ENCODE assay signal across 10 cellular contexts in genomic region chr17:64413505-64413904, GRCh38. TPM values are rescaled to one million over a fixed set of nuclear protein-coding genes. Genes with fewer than 3 reads are reported as not detected.
DNase-seq lines count a peak whose midpoint lies in the region; ATAC-seq and TF ChIP-seq lines count a peak whose summit lies in the region.
"Had no signal": no experiment of that assay in that cellular context is flagged by ENCODE, and none has a peak within 500 bp of the region (broad histone marks: within the 10 kb centered on the region; RNA-seq: fewer than 3 reads in every experiment).

No MANE protein-coding gene starts in this region.

- H3K27me3 ChIP-seq in suprapubic skin (no peaks in the 10 kb centered on the region), neuronal stem cell (ENCODE audit: control insufficient read depth in 3 of 3, insufficient read depth in 3 of 3, low read depth in 1 of 3, low read length in 3 of 3) (no peaks in the 10 kb centered on the region)

- H3K27ac ChIP-seq in suprapubic skin (peak overlapping the region; percentile 64), neuronal stem cell (replicated peaks; ENCODE audit: low read length) (no peak overlapping the region)

- no peaks in the 10 kb centered on the region for H3K36me3 Mint-ChIP-seq in activated naive CD4-positive, alpha-beta T cell treated with anti-CD3 and anti-CD28 coated beads, Interleukin-2, amount 10 ng/mL, durations not matched to agents 7 days and 5 days
- H3K36me3 Mint-ChIP-seq in T-helper 17 cell (ENCODE audit: low read depth): no peaks in the 10 kb centered on the region

- H2BK12ac ChIP-seq in neuronal stem cell (ENCODE audit: low read length): no peak overlapping the region

- TF ChIP-seq CTCF in suprapubic skin (IDR thresholded peaks at IDR 0.05): no peak

- H3K4me3 Mint-ChIP-seq in activated naive CD4-positive, alpha-beta T cell treated with anti-CD3 and anti-CD28 coated beads, Interleukin-2, amount 10 ng/mL, durations not matched to agents 7 days and 5 days: no peak overlapping the region
- peak overlapping the region; percentile 36 for H3K4me3 Mint-ChIP-seq in T-helper 17 cell

- DNase-seq in activated naive CD4-positive, alpha-beta T cell treated with anti-CD3 and anti-CD28 coated beads, Interleukin-2, amount 10 ng/mL, durations not matched to agents 7 days and 5 days: no peak
- DNase-seq in activated naive CD4-positive, alpha-beta T cell (lab: John Stamatoyannopoulos, UW): no peak
- no peak for DNase-seq in T-helper 17 cell
- no peak for DNase-seq in suprapubic skin (ENCODE audit: low spot score in 2 of 2)
- DNase-seq in T-helper 1 cell: no peak
- DNase-seq in activated gamma-delta T cell treated with Interleukin-2 at 50 U/mL for 16 hours: no peak
- DNase-seq in neuronal stem cell (ENCODE audit: low spot score): no peak
- DNase-seq: activated CD8-positive, alpha-beta memory T cell treated with anti-CD3 and anti-CD28 coated beads, Interleukin-2, amount 50 U/mL, for 4 hours; stimulated activated naive CD4-positive, alpha-beta T cell treated with Interleukin-2 at 50 U/mL for 16 hours had no signal

- H3K14ac ChIP-seq in neuronal stem cell (ENCODE audit: low read length): no peak overlapping the region

- H3K4ac ChIP-seq in neuronal stem cell (ENCODE audit: low read length): no peak overlapping the region

- H3K4me1 Mint-ChIP-seq in activated naive CD4-positive, alpha-beta T cell treated with anti-CD3 and anti-CD28 coated beads, Interleukin-2, amount 10 ng/mL, durations not matched to agents 7 days and 5 days: peaks cover 13% of the 10 kb centered on the region
- peaks cover 2% of the 10 kb centered on the region for H3K4me1 Mint-ChIP-seq in T-helper 17 cell

- H3K27ac Mint-ChIP-seq in activated naive CD4-positive, alpha-beta T cell treated with anti-CD3 and anti-CD28 coated beads, Interleukin-2, amount 10 ng/mL, durations not matched to agents 7 days and 5 days: peak overlapping the region; percentile 60
- no peak overlapping the region for H3K27ac Mint-ChIP-seq in T-helper 17 cell

- H3K4me3 ChIP-seq in suprapubic skin (peak overlapping the region; percentile 6), neuronal stem cell (ENCODE audit: low read length in 2 of 2) (no peak overlapping the region)

- no peak overlapping the region for H2BK15ac ChIP-seq in neuronal stem cell (ENCODE audit: low read length)

- peaks cover 18% of the 10 kb centered on the region for H3K27me3 Mint-ChIP-seq in activated naive CD4-positive, alpha-beta T cell treated with anti-CD3 and anti-CD28 coated beads, Interleukin-2, amount 10 ng/mL, durations not matched to agents 7 days and 5 days
- no peaks in the 10 kb centered on the region for H3K27me3 Mint-ChIP-seq in T-helper 17 cell

- H3K36me3 ChIP-seq in suprapubic skin (no peaks in the 10 kb centered on the region), neuronal stem cell (replicated peaks in 1 of 2; ENCODE audit: control insufficient read depth in 2 of 2, insufficient read depth in 2 of 2, low read length in 2 of 2) (no peaks in the 10 kb centered on the region)

- CTCF ChIA-PET in activated naive CD4-positive, alpha-beta T cell treated with anti-CD3 and anti-CD28 coated beads, Interleukin-2, amount 10 ng/mL, durations not matched to agents 7 days and 5 days (lab: Charles Lee): interaction anchor here (0.8 to 1.5 kb wide), 2 partner anchors 76 to 78 kb away, joined by 3 read pairs; no protein-coding TSS in a partner anchor

- ATAC-seq in HG03025 (IDR thresholded peaks at IDR 0.05; ENCODE audit: low FRiP score, unreplicated experiment) (peak; percentile 51), T-helper 17 cell (peak; percentile 30)

- H2AK5ac ChIP-seq in neuronal stem cell (ENCODE audit: low read depth, low read length): no peak overlapping the region

- no peak overlapping the region for H4K8ac ChIP-seq in neuronal stem cell (ENCODE audit: low read depth, low read length)

- H3K79me1 ChIP-seq in neuronal stem cell (ENCODE audit: low read depth, low read length): no peaks in the 10 kb centered on the region

- TF ChIP-seq EP300 in suprapubic skin (IDR thresholded peaks at IDR 0.05): no peak

- no peak overlapping the region for H2BK5ac ChIP-seq in neuronal stem cell (ENCODE audit: low read length)

- no peak overlapping the region for H3K23ac ChIP-seq in neuronal stem cell (ENCODE audit: low read depth, low read length, poor library complexity)

- no peak overlapping the region for H2AFZ ChIP-seq in neuronal stem cell (ENCODE audit: low read length)

- WGBS in suprapubic skin: 42% methylated on average over 2 of the region's 3 CpGs
- no CpG with 5 or more reads among the region's 3 CpGs for WGBS in neuronal stem cell (ENCODE audit: extremely low coverage in 2 of 2, insufficient read length in 2 of 2, insufficient replicate concordance in 1 of 2), 2 donors

- H3K4me1 ChIP-seq in suprapubic skin (peaks cover 20% of the 10 kb centered on the region), neuronal stem cell (ENCODE audit: control insufficient read depth in 2 of 2, insufficient read depth in 1 of 2, low read depth in 1 of 2, low read length in 2 of 2) (peaks cover 8 to 18% of the 10 kb centered on the region in 2 donors)

- no peak overlapping the region for H4K91ac ChIP-seq in neuronal stem cell (ENCODE audit: low read depth, low read length, poor library complexity)

- no peak overlapping the region for H3K18ac ChIP-seq in neuronal stem cell (ENCODE audit: low read length)

- no peak for TF ChIP-seq POLR2A in suprapubic skin (IDR thresholded peaks at IDR 0.05)

- H3K9me3 ChIP-seq in T-helper 17 cell (ENCODE audit: control insufficient read depth, low read length, poor library complexity, severe bottlenecking) (no peaks in the 10 kb centered on the region), suprapubic skin (no peaks in the 10 kb centered on the region), neuronal stem cell (replicated peaks in 1 of 2; ENCODE audit: control insufficient read depth in 2 of 2, insufficient read depth in 1 of 2, low read depth in 1 of 2, low read length in 2 of 2) (no peaks in the 10 kb centered on the region)

- H3K9ac ChIP-seq in neuronal stem cell (ENCODE audit: low read depth, low read length, poor library complexity): no peak overlapping the region

- no peaks in the 10 kb centered on the region for H3K9me3 Mint-ChIP-seq in activated naive CD4-positive, alpha-beta T cell treated with anti-CD3 and anti-CD28 coated beads, Interleukin-2, amount 10 ng/mL, durations not matched to agents 7 days and 5 days

- no peak overlapping the region for H2BK120ac ChIP-seq in neuronal stem cell (ENCODE audit: low read depth, low read length)

- H3K4me2 ChIP-seq in neuronal stem cell (ENCODE audit: insufficient read depth, low read length, poor library complexity, severe bottlenecking): no peak overlapping the region

RNA-seq across cellular contexts. Expression of gene PECAM1, which starts 22.8 kb away (rescaled TPM):
- total RNA-seq in T-helper 17 cell (10 to 100 TPM; 15.5 to 22.7 TPM), suprapubic skin (10 to 100 TPM; 18.8 to 70.2 (median 42.6) TPM)
- 0.03 TPM for polyA plus RNA-seq in neuronal stem cell (2013, experiment 1 of 2)
- polyA plus RNA-seq in neuronal stem cell (2013, experiment 2 of 2): 0.03 TPM

RNA-seq across cellular contexts. Expression of gene MILR1, which starts 35.4 kb away (rescaled TPM):
- 1 to 10 TPM; 1.0 to 1.4 TPM for total RNA-seq in T-helper 17 cell
- under 1 TPM in 2 of 4 donors, not detected in 2; 0.45 to 0.57 TPM for total RNA-seq in suprapubic skin
- not detected for polyA plus RNA-seq in neuronal stem cell (2013, experiment 1 of 2)
- not detected for polyA plus RNA-seq in neuronal stem cell (2013, experiment 2 of 2)
